In genomic region chr7:140176811-140177702, GRCh38 we compare ENCODE assay signal across 8 cellular contexts. TPM values are rescaled to one million over a fixed set of nuclear protein-coding genes. Genes with fewer than 3 reads are reported as not detected.
DNase-seq lines count a peak whose midpoint lies in the region; ATAC-seq, FAIRE-seq and TF ChIP-seq lines count a peak whose summit lies in the region.

TSS of gene KDM7A (minus strand) at chr7:140176983. CDS start at chr7:140176937, 46 bp downstream.

- intact Hi-C loops in kidney (cut with DNase I) = no loop called here

- CTCF ChIA-PET in AG04449 (lab: Yijun Ruan, JAX) = interaction anchor here (0.9 to 4.8 kb wide), 6 partner anchors 10 to 166 kb away, joined by 3 to 33 read pairs (median 4); no protein-coding TSS in a partner anchor

- H3K9ac ChIP-seq in kidney (ENCODE audit: low read length in 2 of 2) = peak within 1 kb of the TSS; percentile 78 to 91

- H3K9me3 ChIP-seq in kidney (ENCODE audit: control insufficient read depth in 1 of 2, low read length in 2 of 2) = no peaks in the 10 kb centered on the region

- no peaks in the 10 kb centered on the region for H3K4me1 ChIP-seq in kidney (ENCODE audit: control insufficient read depth in 1 of 2, insufficient read depth in 1 of 2, low read depth in 1 of 2, low read length in 2 of 2)

- FAIRE-seq in kidney (lab: Jason Lieb, UNC) = no peak

- POLR2A ChIA-PET in AG04449 (lab: Yijun Ruan, JAX) = interaction anchor here (0.7 to 1.6 kb wide), 9 partner anchors 8 to 817 kb away, joined by 3 to 7 read pairs (median 3); partner anchors contain the start of gene LUC7L2

- TF ChIP-seq CTCF in AG04449 (IDR thresholded peaks at IDR 0.05; ENCODE audit: insufficient read depth, low read length, missing control alignments) = no peak
- TF ChIP-seq CTCF in kidney (IDR thresholded peaks at IDR 0.05; ENCODE audit: borderline replicate concordance, extremely low read depth, insufficient read depth) = no peak

- peak; percentile 73 for ATAC-seq in GM18909 (IDR thresholded peaks at IDR 0.05; ENCODE audit: poor library complexity, unreplicated experiment)
- ATAC-seq in HG03159 (IDR thresholded peaks at IDR 0.05; ENCODE audit: unreplicated experiment) = peak; percentile 63
- peak; percentile 83 to 85 for ATAC-seq in activated CD4-positive, CD25-positive, alpha-beta regulatory T cell treated with anti-CD3 and anti-CD28 coated beads, Interleukin-2, amount 50 U/mL, for 24 hours

- no peaks in the 10 kb centered on the region for H3K36me3 ChIP-seq in kidney (ENCODE audit: control insufficient read depth in 1 of 2, insufficient read depth in 2 of 2, low read length in 2 of 2)

- DNase-seq in AG04449 (ENCODE audit: low read depth, low spot score) = peak; percentile 36
- peak; percentile 81 for DNase-seq in NCI-H345 treated with DMSO at 0.1 percent for 48 hours (lab: John Stamatoyannopoulos, UW; ENCODE audit: unreplicated experiment)
- peak; percentile 92 for DNase-seq in central memory CD4-positive, alpha-beta T cell
- peak; percentile 98 for DNase-seq in kidney
- peak; percentile 91 for DNase-seq in stimulated activated CD4-positive, alpha-beta T cell treated with anti-CD3 and anti-CD28 coated beads, Interleukin-12 subunit alpha, Interleukin-12 subunit beta, amount 100 ng/mL, for 4 hours

- peak within 1 kb of the TSS; percentile 94 to 95 for H3K27ac ChIP-seq in kidney (ENCODE audit: low read depth in 2 of 2, low read length in 2 of 2)

- peak within 1 kb of the TSS; percentile 76 for H3K4me3 ChIP-seq in AG04449 (ENCODE audit: low read depth, low read length)
- peak within 1 kb of the TSS; percentile 83 to 88 for H3K4me3 ChIP-seq in kidney (ENCODE audit: low read length in 2 of 2)

RNA-seq across cellular contexts. Expression of gene KDM7A, which starts in this region (rescaled TPM):
- total RNA-seq in kidney = 14.2 TPM
- polyA plus RNA-seq in kidney (ENCODE audit: insufficient read depth, low read depth, low replicate concordance) = 2.2 TPM

Comparison
In these comparisons a context has a peak if more than half of its experiments do, and no peak if none do; other contexts are left out.
1. Peak in every context shown above with its lines: DNase-seq, ATAC-seq, H3K4me3 ChIP-seq and H3K27ac ChIP-seq.
2. DNase-seq: peak in every context shown above with its lines; median percentile 98 in kidney; 92 in central memory CD4-positive, alpha-beta T cell; 91 in stimulated activated CD4-positive, alpha-beta T cell treated with anti-CD3 and anti-CD28 coated beads, Interleukin-12 subunit alpha, Interleukin-12 subunit beta, amount 100 ng/mL, for 4 hours; 81 in NCI-H345 treated with DMSO at 0.1 percent for 48 hours; 36 in AG04449.